In the genomic region with DNA sequence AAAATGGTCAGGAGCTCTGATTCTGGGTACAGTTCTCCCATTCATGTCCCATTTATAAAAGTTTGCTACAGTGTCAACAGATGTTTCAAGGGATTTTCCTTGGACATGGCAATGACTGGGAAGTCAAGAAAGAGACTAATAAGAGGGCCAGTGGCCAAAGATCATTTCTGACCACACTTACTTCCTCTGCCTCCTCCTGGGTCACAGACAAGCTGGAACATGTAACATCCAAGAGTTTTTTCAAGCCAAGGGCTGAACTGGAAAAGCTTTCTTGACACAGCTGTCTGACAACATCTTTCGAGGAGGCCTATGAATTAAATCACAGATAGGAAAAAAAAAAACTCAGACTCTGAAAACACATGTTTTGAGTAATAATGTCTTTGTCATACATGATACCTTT, we compare ENCODE assay signal across 23 cellular contexts.
"Had no signal": no experiment of that assay in that cellular context is flagged by ENCODE, and none has a peak within 500 bp of the region (broad histone marks: within the 10 kb centered on the region; RNA-seq: fewer than 3 reads in every experiment).

No MANE protein-coding gene starts in this region.

- H3K4me3 ChIP-seq: cardiac muscle cell, sigmoid colon, uterus had no signal

- H3K9me3 Mint-ChIP-seq: activated naive CD8-positive, alpha-beta T cell treated with anti-CD3 and anti-CD28 coated beads, Interleukin-2, amount 10 ng/mL, durations not matched to agents 7 days and 5 days; activated T-cell treated with anti-CD3 and anti-CD28 coated beads, Interleukin-2, amount 50 U/mL, for 72 hours had no signal

- H3K9me3 ChIP-seq: sigmoid colon, uterus had no signal

- DNase-seq: activated CD4-positive, alpha-beta T cell treated with anti-CD3 and anti-CD28 coated beads for 36 hours; activated CD4-positive, alpha-beta T cell treated with anti-CD3 and anti-CD28 coated beads, Interleukin-2, amount 50 U/mL, for 4 hours; activated effector memory CD4-positive, alpha-beta T cell treated with Interleukin-2 at 50 U/mL for 16 hours; activated naive CD4-positive, alpha-beta T cell treated with anti-CD3 and anti-CD28 coated beads for 36 hours; activated naive CD8-positive, alpha-beta T cell treated with anti-CD3 and anti-CD28 coated beads, Interleukin-2, amount 10 ng/mL, durations not matched to agents 7 days and 5 days; activated T-cell treated with anti-CD3 and anti-CD28 coated beads, Interleukin-2, amount 50 U/mL, for 72 hours; amniotic stem cell; erythroblast; hypothalamus; left cardiac atrium; mesendoderm; naive thymus-derived CD8-positive, alpha-beta T cell; retina; sigmoid colon; stimulated activated CD4-positive, alpha-beta T cell treated with anti-CD3 and anti-CD28 coated beads, Interleukin-2, amount 100 ng/mL, for 48 hours; stimulated activated CD8-positive, alpha-beta memory T cell treated with anti-CD3 and anti-CD28 coated beads, Interleukin-4, amount 100 ng/mL, for 48 hours; stimulated activated naive B cell treated with anti-CD40 and anti-IgM and Interleukin-4, amounts not matched to agents 10 μg/mL and 1 μg/mL and 100 μg/mL, for 72 hours; T-helper 9 cell; trophoblast cell; uterus had no signal

- FAIRE-seq: frontal cortex had no signal

- H3K27ac ChIP-seq: cardiac muscle cell, sigmoid colon, uterus had no signal

- H3K27me3 ChIP-seq: cardiac muscle cell, sigmoid colon, uterus had no signal

- H3K36me3 ChIP-seq: cardiac muscle cell, uterus had no signal

- H3K4me1 ChIP-seq: sigmoid colon, uterus had no signal

- H3K27me3 Mint-ChIP-seq: activated CD4-positive, alpha-beta T cell treated with anti-CD3 and anti-CD28 coated beads for 36 hours; activated naive CD8-positive, alpha-beta T cell treated with anti-CD3 and anti-CD28 coated beads, Interleukin-2, amount 10 ng/mL, durations not matched to agents 7 days and 5 days; naive thymus-derived CD8-positive, alpha-beta T cell; progenitor cell of endocrine pancreas; stimulated activated naive B cell treated with anti-CD40 and anti-IgM and Interleukin-4, amounts not matched to agents 10 μg/mL and 1 μg/mL and 100 μg/mL, for 72 hours had no signal

- H3K36me3 Mint-ChIP-seq: activated naive CD8-positive, alpha-beta T cell treated with anti-CD3 and anti-CD28 coated beads, Interleukin-2, amount 10 ng/mL, durations not matched to agents 7 days and 5 days had no signal

- ATAC-seq: activated CD4-positive, alpha-beta T cell treated with anti-CD3 and anti-CD28 coated beads for 36 hours; activated T-cell treated with anti-CD3 and anti-CD28 coated beads, Interleukin-2, amount 50 U/mL, for 72 hours; naive thymus-derived CD8-positive, alpha-beta T cell; stimulated activated naive B cell treated with anti-CD40 and anti-IgM and Interleukin-4, amounts not matched to agents 10 μg/mL and 1 μg/mL and 100 μg/mL, for 72 hours had no signal

- H3K4me3 Mint-ChIP-seq: activated CD4-positive, alpha-beta T cell treated with anti-CD3 and anti-CD28 coated beads for 36 hours; activated naive CD4-positive, alpha-beta T cell treated with anti-CD3 and anti-CD28 coated beads for 36 hours; activated naive CD8-positive, alpha-beta T cell treated with anti-CD3 and anti-CD28 coated beads, Interleukin-2, amount 10 ng/mL, durations not matched to agents 7 days and 5 days; activated T-cell treated with anti-CD3 and anti-CD28 coated beads, Interleukin-2, amount 50 U/mL, for 72 hours; naive thymus-derived CD8-positive, alpha-beta T cell; stimulated activated naive B cell treated with anti-CD40 and anti-IgM and Interleukin-4, amounts not matched to agents 10 μg/mL and 1 μg/mL and 100 μg/mL, for 72 hours had no signal

- H3K27ac Mint-ChIP-seq: activated CD4-positive, alpha-beta T cell treated with anti-CD3 and anti-CD28 coated beads for 36 hours; activated naive CD4-positive, alpha-beta T cell treated with anti-CD3 and anti-CD28 coated beads for 36 hours; activated naive CD8-positive, alpha-beta T cell treated with anti-CD3 and anti-CD28 coated beads, Interleukin-2, amount 10 ng/mL, durations not matched to agents 7 days and 5 days; activated T-cell treated with anti-CD3 and anti-CD28 coated beads, Interleukin-2, amount 50 U/mL, for 72 hours; naive thymus-derived CD8-positive, alpha-beta T cell; progenitor cell of endocrine pancreas; stimulated activated naive B cell treated with anti-CD40 and anti-IgM and Interleukin-4, amounts not matched to agents 10 μg/mL and 1 μg/mL and 100 μg/mL, for 72 hours had no signal
